ENCODE assay signal across 15 cellular contexts in the genomic region with DNA sequence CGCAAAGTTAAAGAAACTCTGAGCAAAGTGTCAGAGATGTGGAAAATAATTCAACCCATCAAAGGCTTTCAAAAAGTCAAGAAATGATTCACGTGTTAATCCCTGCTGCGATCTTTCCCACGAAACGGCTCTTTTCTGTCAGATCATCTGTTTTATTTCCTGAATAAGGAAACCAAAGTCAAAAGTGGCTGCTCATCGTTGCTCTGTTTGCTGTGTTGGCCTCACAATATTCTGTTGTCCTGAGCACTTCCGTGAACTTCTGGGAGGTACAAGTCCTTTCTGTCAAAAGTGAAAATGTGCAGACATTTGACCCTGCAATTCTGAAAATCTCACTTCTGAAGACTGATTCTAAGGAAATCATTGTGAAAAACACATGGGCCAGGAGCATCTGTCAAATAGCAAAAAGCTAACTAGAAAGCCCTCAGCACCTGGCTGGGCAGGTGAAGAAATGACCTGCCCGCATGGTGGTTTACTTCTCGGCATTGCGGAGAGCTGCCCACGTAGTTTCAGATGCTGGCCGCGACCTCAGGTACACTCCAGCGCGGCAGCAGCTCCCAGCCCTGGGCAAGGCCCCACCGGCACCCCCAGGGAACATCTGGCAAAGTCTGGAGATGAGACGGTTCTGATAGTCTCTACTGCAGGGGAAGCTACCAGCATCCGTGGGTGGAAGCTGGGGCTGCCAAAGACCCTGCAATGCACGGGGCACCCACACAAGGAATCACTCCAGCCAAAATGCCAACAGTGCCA. TPM values are rescaled to one million over a fixed set of nuclear protein-coding genes. Genes with fewer than 3 reads are reported as not detected.
DNase-seq lines count a peak whose midpoint lies in the region; ATAC-seq and TF ChIP-seq lines count a peak whose summit lies in the region.
"Had no signal": no experiment of that assay in that cellular context is flagged by ENCODE, and none has a peak within 500 bp of the region (broad histone marks: within the 10 kb centered on the region; RNA-seq: fewer than 3 reads in every experiment).

No MANE protein-coding gene starts in this region.

- peak; percentile 14 for DNase-seq in left ventricle myocardium superior
- no peak for DNase-seq in left cardiac atrium
- peak; percentile 55 for DNase-seq in T-helper 2 cell treated with Interferon-gamma antibody and Interleukin-4, amounts not matched to agents 5 μg/mL and 100 μg/mL, for 36 hours (ENCODE audit: low spot score)
- peak; percentile 30 for DNase-seq in left lobe of liver (ENCODE audit: low spot score)
- DNase-seq in upper lobe of left lung, result peak; percentile 17 to 56
- DNase-seq in NCI-H2171 treated with DMSO at 0.1 percent for 48 hours (lab: John Stamatoyannopoulos, UW), result no peak
- DNase-seq in AG08396 (ENCODE audit: low spot score), result no peak
- DNase-seq: NCI-H2081 treated with DMSO at 0.1 percent for 48 hours; NCI-H524 treated with DMSO at 0.1 percent for 48 hours; stimulated activated CD4-positive, alpha-beta T cell treated with anti-CD3 and anti-CD28 coated beads, Interleukin-2, amount 100 ng/mL, for 48 hours had no signal

- peak overlapping the region; percentile 90 for H3K27ac Mint-ChIP-seq in T-helper 2 cell treated with Interferon-gamma antibody and Interleukin-4, amounts not matched to agents 5 μg/mL and 100 μg/mL, for 36 hours

- H3K27me3 Mint-ChIP-seq in T-helper 2 cell treated with Interferon-gamma antibody and Interleukin-4, amounts not matched to agents 5 μg/mL and 100 μg/mL, for 36 hours (ENCODE audit: low read depth), result no peaks in the 10 kb centered on the region

- no peak for TF ChIP-seq CTCF in upper lobe of left lung (IDR thresholded peaks at IDR 0.05)

- no peaks in the 10 kb centered on the region for H3K36me3 ChIP-seq in upper lobe of left lung
- H3K36me3 ChIP-seq: adrenal gland, cardiac muscle cell had no signal

- H3K27me3 ChIP-seq in upper lobe of left lung, result no peaks in the 10 kb centered on the region
- H3K27me3 ChIP-seq: adrenal gland, cardiac muscle cell had no signal

- peaks cover 18% of the 10 kb centered on the region for H3K4me1 Mint-ChIP-seq in T-helper 2 cell treated with Interferon-gamma antibody and Interleukin-4, amounts not matched to agents 5 μg/mL and 100 μg/mL, for 36 hours (ENCODE audit: low read depth)

- intact Hi-C loops in left ventricle myocardium superior (cut with micrococcal nuclease) (no loop called here), left cardiac atrium (cut with DNase I) (no loop called here)

- H3K4me3 Mint-ChIP-seq in T-helper 2 cell treated with Interferon-gamma antibody and Interleukin-4, amounts not matched to agents 5 μg/mL and 100 μg/mL, for 36 hours, result peak overlapping the region; percentile 63

- no peaks in the 10 kb centered on the region for H3K36me3 Mint-ChIP-seq in T-helper 2 cell treated with Interferon-gamma antibody and Interleukin-4, amounts not matched to agents 5 μg/mL and 100 μg/mL, for 36 hours (ENCODE audit: low read depth)

- no peaks in the 10 kb centered on the region for H3K4me1 ChIP-seq in upper lobe of left lung
- H3K4me1 ChIP-seq: adrenal gland had no signal

- H3K27ac ChIP-seq in upper lobe of left lung, result no peak overlapping the region
- H3K27ac ChIP-seq: adrenal gland, cardiac muscle cell, VCaP had no signal

- 65 to 84% methylated on average over 19 of the region's 19 CpGs for WGBS in upper lobe of left lung, 2 donors

- TF ChIP-seq POLR2A in upper lobe of left lung (IDR thresholded peaks at IDR 0.05), result no peak

- no peak overlapping the region for H3K4me3 ChIP-seq in upper lobe of left lung
- H3K4me3 ChIP-seq: adrenal gland, cardiac muscle cell had no signal

- TF ChIP-seq EP300 in upper lobe of left lung (IDR thresholded peaks at IDR 0.05), result no peak

- H3K9me3 Mint-ChIP-seq in T-helper 2 cell treated with Interferon-gamma antibody and Interleukin-4, amounts not matched to agents 5 μg/mL and 100 μg/mL, for 36 hours, result no peaks in the 10 kb centered on the region

- ATAC-seq in left ventricle myocardium superior (no peak), left cardiac atrium (no peak), left lobe of liver (no peak), upper lobe of left lung (ENCODE audit: low FRiP score in 2 of 2) (no peak), HG03135 (IDR thresholded peaks at IDR 0.05; ENCODE audit: unreplicated experiment) (no peak)
- ATAC-seq: esophagus mucosa had no signal

- H3K9me3 ChIP-seq in upper lobe of left lung, result no peaks in the 10 kb centered on the region
- H3K9me3 ChIP-seq: adrenal gland had no signal

RNA-seq across cellular contexts. Expression of a gene that starts 31.9 kb away (rescaled TPM):
- total RNA-seq in left ventricle myocardium superior (177 TPM), left cardiac atrium (10 to 100 TPM; 74.6 to 78.4 TPM), left lobe of liver (29.4 TPM), upper lobe of left lung (10 to 100 TPM; 16.8 to 45.5 (median 33.2) TPM)

Comparison
In these comparisons a context has a peak if more than half of its experiments do, and no peak if none do; other contexts are left out.
1. DNase-seq: peak in left ventricle myocardium superior (single experiment), T-helper 2 cell treated with Interferon-gamma antibody and Interleukin-4, amounts not matched to agents 5 μg/mL and 100 μg/mL, for 36 hours (single experiment), left lobe of liver (single experiment) and upper lobe of left lung (2 of 2); none in left cardiac atrium (single experiment), NCI-H2171 treated with DMSO at 0.1 percent for 48 hours (single experiment) and AG08396 (single experiment).